In the genomic region with DNA sequence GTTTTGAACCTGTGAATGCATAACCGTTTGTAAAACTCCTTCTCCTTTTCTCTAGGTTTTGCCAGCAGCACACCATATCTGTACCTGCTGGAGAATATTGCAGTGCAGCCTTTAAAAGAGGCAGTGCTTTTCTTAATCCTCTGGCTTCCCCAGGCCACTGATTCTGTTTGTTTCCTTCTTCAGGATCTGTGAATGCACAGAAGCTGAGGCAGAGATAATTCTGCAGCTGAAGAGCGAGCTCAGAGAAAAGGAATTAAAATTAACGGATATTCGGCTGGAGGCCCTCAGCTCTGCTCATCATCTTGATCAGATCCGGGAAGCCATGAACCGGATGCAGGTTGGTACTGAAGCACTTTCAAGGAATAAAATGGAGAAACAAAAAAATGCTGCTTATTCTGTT, we compare ENCODE assay signal across 15 cellular contexts.
"Had no signal": no experiment of that assay in that cellular context is flagged by ENCODE, and none has a peak within 500 bp of the region (broad histone marks: within the 10 kb centered on the region; RNA-seq: fewer than 3 reads in every experiment).

No MANE protein-coding gene starts in this region.

- H3K27ac ChIP-seq: adrenal gland, foreskin keratinocyte, hepatocyte, lower lobe of right lung, parathyroid adenoma, spleen, tibial nerve had no signal

- H3K27me3 Mint-ChIP-seq: naive thymus-derived CD8-positive, alpha-beta T cell had no signal

- H3K27ac Mint-ChIP-seq: activated naive CD4-positive, alpha-beta T cell treated with anti-CD3 and anti-CD28 coated beads, Interleukin-2, amount 50 U/mL, for 72 hours had no signal

- H3K4me3 Mint-ChIP-seq: naive thymus-derived CD8-positive, alpha-beta T cell had no signal

- H3K4me1 Mint-ChIP-seq: naive thymus-derived CD8-positive, alpha-beta T cell had no signal

- H3K36me3 Mint-ChIP-seq: activated naive CD4-positive, alpha-beta T cell treated with anti-CD3 and anti-CD28 coated beads, Interleukin-2, amount 50 U/mL, for 72 hours; naive thymus-derived CD8-positive, alpha-beta T cell had no signal

- DNase-seq: activated CD4-positive, alpha-beta T cell treated with anti-CD3 and anti-CD28 coated beads for 1 hour; activated CD4-positive, alpha-beta T cell treated with anti-CD3 and anti-CD28 coated beads, Interleukin-2, amount 50 U/mL, for 48 hours; activated gamma-delta T cell treated with Interleukin-2 at 50 U/mL for 16 hours; adrenal gland; foreskin keratinocyte; left cardiac atrium; lower lobe of right lung; naive thymus-derived CD8-positive, alpha-beta T cell; spleen; stimulated activated naive CD4-positive, alpha-beta T cell; T1000 had no signal
